ENCODE assay signal across 8 cellular contexts in the genomic region with DNA sequence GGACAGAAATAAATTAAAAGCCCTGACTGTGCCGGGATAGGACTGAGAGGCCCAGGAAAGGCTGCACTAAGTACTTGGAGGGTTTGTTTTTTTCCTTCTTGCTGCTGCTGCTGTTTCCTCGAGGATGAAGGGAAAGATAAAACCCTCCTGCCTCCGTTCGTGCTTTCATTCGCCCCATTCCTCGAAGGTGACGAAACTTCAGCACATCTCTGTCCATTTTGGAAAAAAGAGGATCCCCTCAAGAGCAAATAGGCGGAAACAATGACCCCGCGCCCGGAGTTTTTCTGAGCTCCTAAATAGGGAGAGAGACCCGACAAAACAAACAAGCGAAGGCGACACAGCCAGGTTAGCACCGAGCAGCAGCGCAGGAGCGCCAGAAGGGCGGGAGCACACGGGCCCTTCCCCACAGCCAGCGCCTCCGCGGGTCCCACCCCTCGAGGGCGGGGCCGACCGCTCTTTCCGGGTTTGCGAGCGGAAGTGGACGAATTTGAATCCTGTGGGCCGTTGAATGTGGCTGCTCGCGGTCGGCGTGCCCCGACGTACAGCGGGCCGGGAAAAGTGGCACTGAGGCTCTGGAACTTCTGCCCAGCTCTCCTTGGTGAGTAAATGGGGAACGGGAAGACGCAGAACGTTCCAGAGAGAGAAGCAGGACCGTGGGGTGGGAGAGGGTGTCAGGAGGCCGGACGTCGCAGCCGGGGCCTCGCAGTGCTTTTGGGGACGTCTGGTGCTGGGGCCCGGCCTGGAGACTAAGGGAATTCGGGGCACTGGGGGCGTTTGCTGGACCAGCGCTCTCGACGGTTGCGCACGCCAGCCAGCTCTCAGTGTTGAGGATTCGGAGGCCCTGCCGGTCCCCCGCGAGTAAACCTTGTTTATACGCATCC. TPM values are rescaled to one million over a fixed set of nuclear protein-coding genes. Genes with fewer than 3 reads are reported as not detected.
DNase-seq lines count a peak whose midpoint lies in the region; ATAC-seq and TF ChIP-seq lines count a peak whose summit lies in the region.

A gene with protein sequence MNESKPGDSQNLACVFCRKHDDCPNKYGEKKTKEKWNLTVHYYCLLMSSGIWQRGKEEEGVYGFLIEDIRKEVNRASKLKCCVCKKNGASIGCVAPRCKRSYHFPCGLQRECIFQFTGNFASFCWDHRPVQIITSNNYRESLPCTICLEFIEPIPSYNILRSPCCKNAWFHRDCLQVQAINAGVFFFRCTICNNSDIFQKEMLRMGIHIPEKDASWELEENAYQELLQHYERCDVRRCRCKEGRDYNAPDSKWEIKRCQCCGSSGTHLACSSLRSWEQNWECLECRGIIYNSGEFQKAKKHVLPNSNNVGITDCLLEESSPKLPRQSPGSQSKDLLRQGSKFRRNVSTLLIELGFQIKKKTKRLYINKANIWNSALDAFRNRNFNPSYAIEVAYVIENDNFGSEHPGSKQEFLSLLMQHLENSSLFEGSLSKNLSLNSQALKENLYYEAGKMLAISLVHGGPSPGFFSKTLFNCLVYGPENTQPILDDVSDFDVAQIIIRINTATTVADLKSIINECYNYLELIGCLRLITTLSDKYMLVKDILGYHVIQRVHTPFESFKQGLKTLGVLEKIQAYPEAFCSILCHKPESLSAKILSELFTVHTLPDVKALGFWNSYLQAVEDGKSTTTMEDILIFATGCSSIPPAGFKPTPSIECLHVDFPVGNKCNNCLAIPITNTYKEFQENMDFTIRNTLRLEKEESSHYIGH (plus strand): TSS at position 484 of the 881 bp plus-strand sequence. CDS start 21,922 bp downstream, outside the sequence.

- peaks cover 29% of the 10 kb centered on the region for H3K4me1 Mint-ChIP-seq in activated CD4-positive, alpha-beta memory T cell treated with anti-CD3 and anti-CD28 coated beads for 36 hours (ENCODE audit: low read depth)

- H3K4me3 ChIP-seq in duodenal mucosa (ENCODE audit: low read depth in 1 of 2, low read length in 2 of 2) (peak within 1 kb of the TSS; percentile 84 to 97), lower leg skin (ENCODE audit: low read depth, poor library complexity, severe bottlenecking) (peak within 1 kb of the TSS; percentile 84)

- H3K4me1 ChIP-seq in duodenal mucosa (ENCODE audit: control insufficient read depth in 1 of 2, insufficient read depth in 2 of 2, low read length in 2 of 2) = peaks cover 10 to 22% of the 10 kb centered on the region in 2 donors

- H3K9me3 Mint-ChIP-seq in activated CD4-positive, alpha-beta memory T cell treated with anti-CD3 and anti-CD28 coated beads for 36 hours = no peaks in the 10 kb centered on the region

- no peak for TF ChIP-seq POLR2A in lower leg skin (IDR thresholded peaks at IDR 0.05)

- peak within 1 kb of the TSS; percentile 79 to 96 for H3K9ac ChIP-seq in duodenal mucosa (ENCODE audit: low read depth in 1 of 2, low read length in 2 of 2)

- peak within 1 kb of the TSS; percentile 99 for H3K27ac Mint-ChIP-seq in activated CD4-positive, alpha-beta memory T cell treated with anti-CD3 and anti-CD28 coated beads for 36 hours

- no peaks in the 10 kb centered on the region for H3K9me3 ChIP-seq in duodenal mucosa (ENCODE audit: control insufficient read depth in 1 of 2, low read length in 2 of 2)

- TF ChIP-seq CTCF in lower leg skin (IDR thresholded peaks at IDR 0.05) = no peak

- CTCF ChIA-PET in activated CD4-positive, alpha-beta memory T cell treated with anti-CD3 and anti-CD28 coated beads for 36 hours (lab: Charles Lee) = interaction anchor here (1.0 kb wide), 1 partner anchor 39 kb away, joined by 3 read pairs; no protein-coding TSS in a partner anchor

- POLR2A ChIA-PET in activated CD4-positive, alpha-beta memory T cell treated with anti-CD3 and anti-CD28 coated beads for 36 hours (lab: Charles Lee) = no interaction called here

- intact Hi-C loops in activated CD4-positive, alpha-beta memory T cell treated with anti-CD3 and anti-CD28 coated beads for 36 hours (cut with micrococcal nuclease) = loop anchor here (1.0 to 5.0 kb wide), 3 partner anchors 63 to 1518 kb away; a partner anchor contains a TSS
- intact Hi-C loops in lower leg skin (cut with DNase I; ENCODE audit: low total_unique reads) = no loop called here

- 1% methylated on average over 62 of the region's 62 CpGs for WGBS in lower leg skin, 2 donors

- H3K4me3 Mint-ChIP-seq in activated CD4-positive, alpha-beta memory T cell treated with anti-CD3 and anti-CD28 coated beads for 36 hours = peak within 1 kb of the TSS; percentile 100

- H3K36me3 ChIP-seq in duodenal mucosa (ENCODE audit: control insufficient read depth in 1 of 2, insufficient read depth in 2 of 2, low read length in 2 of 2) = no peaks in the 10 kb centered on the region

- DNase-seq in C1 segment of cervical spinal cord (lab: John Stamatoyannopoulos, UW) (peak; percentile 5 to 85 (median 70)), NCI-H526 treated with DMSO at 0.1 percent for 48 hours (lab: John Stamatoyannopoulos, UW) (peak; percentile 83), lower leg skin (ENCODE audit: low spot score in 2 of 2) (peak; percentile 80 to 96)
- peak; percentile 93 for DNase-seq in activated CD4-positive, alpha-beta memory T cell treated with anti-CD3 and anti-CD28 coated beads for 36 hours
- DNase-seq in stimulated activated CD4-positive, alpha-beta T cell treated with anti-CD3 and anti-CD28 coated beads, Interleukin-4, amount 100 ng/mL, for 48 hours (ENCODE audit: low read depth in 2 of 2) = peak; percentile 82 to 88

- H3K27me3 Mint-ChIP-seq in activated CD4-positive, alpha-beta memory T cell treated with anti-CD3 and anti-CD28 coated beads for 36 hours = peaks cover 3% of the 10 kb centered on the region

- H3K27ac ChIP-seq in duodenal mucosa (ENCODE audit: low read depth, low read length) = peak within 1 kb of the TSS; percentile 66

- no peaks in the 10 kb centered on the region for H3K27me3 ChIP-seq in duodenal mucosa (ENCODE audit: control insufficient read depth in 1 of 2, insufficient read depth in 2 of 2, low read length in 2 of 2)

- ATAC-seq in GM19351 (IDR thresholded peaks at IDR 0.05; ENCODE audit: unreplicated experiment) = peak; percentile 94
- ATAC-seq in HG03520 (IDR thresholded peaks at IDR 0.05; ENCODE audit: unreplicated experiment) = peak; percentile 98

- H3K36me3 Mint-ChIP-seq in activated CD4-positive, alpha-beta memory T cell treated with anti-CD3 and anti-CD28 coated beads for 36 hours = peaks cover 22% of the 10 kb centered on the region

RNA-seq across cellular contexts. Expression of the gene that starts here (rescaled TPM):
- 10 to 100 TPM; 25.3 to 31.2 TPM for total RNA-seq in activated CD4-positive, alpha-beta memory T cell treated with anti-CD3 and anti-CD28 coated beads for 36 hours
- 10 to 100 TPM in 2 of 4 donors, 1 to 10 TPM in 2; 8.0 to 13.0 (median 10.6) TPM for total RNA-seq in lower leg skin

Comparison
In these comparisons a context has a peak if more than half of its experiments do, and no peak if none do; other contexts are left out.
1. Peak in every context shown above with its lines: DNase-seq, ATAC-seq, H3K4me3 ChIP-seq and H3K27ac ChIP-seq.